Comparison of ENCODE assay signal across 27 cellular contexts in genomic region chr1:11044086-11044848, GRCh38. TPM values are rescaled to one million over a fixed set of nuclear protein-coding genes. Genes with fewer than 3 reads are reported as not detected.
"Had no signal": no experiment of that assay in that cellular context is flagged by ENCODE, and none has a peak within 500 bp of the region (broad histone marks: within the 10 kb centered on the region; RNA-seq: fewer than 3 reads in every experiment).

No MANE protein-coding gene starts in this region.

- ATAC-seq: gastrocnemius medialis; left colon; natural killer cell treated with Interleukin-12 subunit alpha and Interleukin-12 subunit beta and Interleukin-15 and Interleukin-18, amount 100 ng/mL, for 72 hours; psoas muscle had no signal

- DNase-seq: activated CD4-positive, alpha-beta T cell treated with anti-CD3 and anti-CD28 coated beads for 48 hours; activated CD4-positive, alpha-beta T cell treated with anti-CD3 and anti-CD28 coated beads, Interleukin-2, amount 50 U/mL, for 48 hours; activated naive CD4-positive, alpha-beta T cell treated with anti-CD3 and anti-CD28 coated beads for 36 hours; activated naive CD8-positive, alpha-beta T cell treated with anti-CD3 and anti-CD28 coated beads for 36 hours; activated T-cell treated with anti-CD3 and anti-CD28 coated beads, Interleukin-2, amount 50 U/mL, for 4 hours; amniotic stem cell; brain microvascular endothelial cell; effector memory CD4-positive, alpha-beta T cell; erythroblast; gastrocnemius medialis; glutamatergic neuron; left colon; psoas muscle; stimulated activated CD4-positive, alpha-beta T cell treated with anti-CD3 and anti-CD28 coated beads, Interleukin-1b, Interleukin-23, amount 100 ng/mL, for 48 hours; stimulated activated CD4-positive, alpha-beta T cell treated with anti-CD3 and anti-CD28 coated beads, Interleukin-4, amount 100 ng/mL, for 4 hours; stimulated activated naive CD4-positive, alpha-beta T cell treated with Interleukin-2 at 50 U/mL for 16 hours; T-helper 1 cell had no signal

- H3K27me3 ChIP-seq: brain microvascular endothelial cell, dorsolateral prefrontal cortex, gastrocnemius medialis, neutrophil, vagina had no signal

- H3K9ac ChIP-seq: parathyroid adenoma had no signal

- H3K9me3 ChIP-seq: gastrocnemius medialis, neutrophil, psoas muscle, vagina had no signal

- H3K4me3 ChIP-seq: coronary artery, dorsolateral prefrontal cortex, gastrocnemius medialis, psoas muscle, smooth muscle cell, vagina had no signal

- H3K4me1 ChIP-seq: gastrocnemius medialis, parathyroid adenoma, psoas muscle, vagina had no signal

- H3K4me2 ChIP-seq: smooth muscle cell had no signal

- H3K79me2 ChIP-seq: parathyroid adenoma had no signal

- H3K36me3 ChIP-seq: brain microvascular endothelial cell, gastrocnemius medialis, neutrophil, vagina had no signal

- H2AFZ ChIP-seq: parathyroid adenoma had no signal

- H3K27ac ChIP-seq: brain microvascular endothelial cell, coronary artery, dorsolateral prefrontal cortex, gastrocnemius medialis, neutrophil, parathyroid adenoma, psoas muscle, vagina had no signal

RNA-seq across cellular contexts. Expression of gene MASP2, which starts 2.8 kb away (rescaled TPM):
- total RNA-seq: cardiac septum, left colon, lower leg skin, psoas muscle, smooth muscle cell, subcutaneous adipose tissue, vagina had no signal
